Comparison of ENCODE assay signal across 8 cellular contexts in genomic region chr16:10111156-10111761, GRCh38.
"Had no signal": no experiment of that assay in that cellular context is flagged by ENCODE, and none has a peak within 500 bp of the region (broad histone marks: within the 10 kb centered on the region; RNA-seq: fewer than 3 reads in every experiment).

No MANE protein-coding gene starts in this region.

- H2AFZ ChIP-seq: GM23248 had no signal

- H3K4me3 ChIP-seq: GM23248, HAP-1 had no signal

- H3K4me1 ChIP-seq: HAP-1 had no signal

- H3K36me3 ChIP-seq: HAP-1 had no signal

- ATAC-seq: HCT116 had no signal

- H3K9me3 ChIP-seq: HAP-1 had no signal

- H3K9ac ChIP-seq: GM23248 had no signal

- DNase-seq: GM23248, GOT3, H7, HFFc6, IMR-90, KBM-7 had no signal

- H3K27ac ChIP-seq: GM23248 had no signal
